ENCODE assay signal across 32 cellular contexts in the genomic region with DNA sequence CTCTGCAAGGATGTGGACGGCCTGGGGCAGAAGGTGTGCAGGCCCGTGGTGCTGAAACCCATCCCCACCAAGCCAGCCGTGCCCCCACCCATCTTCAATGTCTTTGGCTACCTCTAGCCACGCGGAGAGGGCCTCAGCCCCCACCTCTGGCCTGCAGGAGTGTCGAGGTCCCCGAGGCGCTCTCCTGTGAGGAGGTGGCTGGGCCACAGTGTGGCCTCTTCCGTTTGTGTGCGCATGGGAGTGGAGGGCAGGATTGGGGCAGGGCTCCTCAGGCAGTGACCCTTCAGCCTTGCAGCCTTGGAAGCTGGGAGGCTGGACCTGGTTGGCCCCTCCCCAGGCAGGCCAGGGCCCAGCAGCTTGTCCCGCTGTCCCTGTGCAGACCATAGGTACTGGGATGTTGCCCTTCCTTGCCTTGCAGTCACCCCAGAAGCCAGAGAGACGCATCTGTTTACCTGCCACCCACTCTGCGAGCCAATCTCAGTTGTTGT. TPM values are rescaled to one million over a fixed set of nuclear protein-coding genes. Genes with fewer than 3 reads are reported as not detected.
"Had no signal": no experiment of that assay in that cellular context is flagged by ENCODE, and none has a peak within 500 bp of the region (broad histone marks: within the 10 kb centered on the region; RNA-seq: fewer than 3 reads in every experiment).

No MANE protein-coding gene starts in this region.

- H3K36me3 Mint-ChIP-seq: natural killer cell, type B pancreatic cell had no signal

- H3K4me3 ChIP-seq: colonic mucosa, gastrocnemius medialis, left ventricle myocardium inferior, lower lobe of right lung, pancreas, smooth muscle cell, testis, tibial artery, uterus had no signal

- DNase-seq: colonic mucosa; effector CD8-positive, alpha-beta T cell; endodermal cell; foreskin fibroblast; gastrocnemius medialis; head of caudate nucleus; left colon; left ventricle myocardium inferior; lower lobe of right lung; natural killer cell; occipital lobe; pancreas; stimulated activated CD4-positive, alpha-beta T cell treated with anti-CD3 and anti-CD28 coated beads, Interleukin-12 subunit alpha, Interleukin-12 subunit beta, amount 100 ng/mL, for 4 hours; stimulated activated CD4-positive, alpha-beta T cell treated with anti-CD3 and anti-CD28 coated beads, Interleukin-1b, Interleukin-23, amount 100 ng/mL, for 48 hours; stimulated activated CD4-positive, alpha-beta T cell treated with anti-CD3 and anti-CD28 coated beads, Interleukin-4, amount 100 ng/mL, for 1 hour; stimulated activated CD8-positive, alpha-beta memory T cell treated with anti-CD3 and anti-CD28 coated beads, Interleukin-4, amount 100 ng/mL, for 48 hours; stimulated activated naive CD4-positive, alpha-beta T cell; testis; tibial artery; uterus had no signal

- ATAC-seq: esophagus mucosa, gastrocnemius medialis, left colon, lower lobe of right lung, natural killer cell, pancreas, sciatic nerve had no signal

- H3K4me1 Mint-ChIP-seq: central memory CD8-positive, alpha-beta T cell; endodermal cell; natural killer cell had no signal

- H3K27me3 ChIP-seq: colonic mucosa, gastrocnemius medialis, pancreas, testis, tibial artery, uterus had no signal

- H3K27ac ChIP-seq: colonic mucosa, epithelial cell of prostate, left ventricle myocardium inferior, lower lobe of right lung, pancreas, testis, tibial artery, uterus had no signal

- H3K27me3 Mint-ChIP-seq: central memory CD8-positive, alpha-beta T cell; dendritic cell treated with granulocyte-macrophage colony-stimulating factor and Interleukin-4, amounts not matched to agents 40 ng/mL and 50 ng/mL, for 4 days had no signal

- H3K36me3 ChIP-seq: colonic mucosa, lower lobe of right lung, pancreas, uterus had no signal

- H3K4me3 Mint-ChIP-seq: central memory CD8-positive, alpha-beta T cell; dendritic cell treated with granulocyte-macrophage colony-stimulating factor and Interleukin-4, amounts not matched to agents 40 ng/mL and 50 ng/mL, for 4 days; endodermal cell; natural killer cell; type B pancreatic cell had no signal

- H3K9me3 Mint-ChIP-seq: central memory CD8-positive, alpha-beta T cell; dendritic cell treated with granulocyte-macrophage colony-stimulating factor and Interleukin-4, amounts not matched to agents 40 ng/mL and 50 ng/mL, for 4 days; endodermal cell; natural killer cell; type B pancreatic cell had no signal

- H3K27ac Mint-ChIP-seq: dendritic cell treated with granulocyte-macrophage colony-stimulating factor and Interleukin-4, amounts not matched to agents 40 ng/mL and 50 ng/mL, for 4 days; endodermal cell; natural killer cell; type B pancreatic cell had no signal

- H3K9me3 ChIP-seq: colonic mucosa, gastrocnemius medialis, left ventricle myocardium inferior, lower lobe of right lung, pancreas, testis, tibial artery, uterus had no signal

- H3K4me1 ChIP-seq: colonic mucosa, left ventricle myocardium inferior, lower lobe of right lung, pancreas, testis, uterus had no signal

RNA-seq across cellular contexts. Expression of a gene that starts 1.9 kb away (rescaled TPM):
- total RNA-seq: chondrocyte, colonic mucosa, endodermal cell, esophagus mucosa, gastrocnemius medialis, glomerular endothelial cell, kidney epithelial cell, left colon, left ventricle myocardium inferior, mesenteric fat pad, natural killer cell, pancreas, posterior vena cava, sciatic nerve, smooth muscle cell had no signal
- polyA plus RNA-seq: pancreas, smooth muscle cell had no signal

RNA-seq across cellular contexts. Expression of a gene that starts 47.3 kb away (rescaled TPM):
- total RNA-seq: occipital lobe had no signal
- polyA plus RNA-seq: smooth muscle cell had no signal
